In the genomic region with DNA sequence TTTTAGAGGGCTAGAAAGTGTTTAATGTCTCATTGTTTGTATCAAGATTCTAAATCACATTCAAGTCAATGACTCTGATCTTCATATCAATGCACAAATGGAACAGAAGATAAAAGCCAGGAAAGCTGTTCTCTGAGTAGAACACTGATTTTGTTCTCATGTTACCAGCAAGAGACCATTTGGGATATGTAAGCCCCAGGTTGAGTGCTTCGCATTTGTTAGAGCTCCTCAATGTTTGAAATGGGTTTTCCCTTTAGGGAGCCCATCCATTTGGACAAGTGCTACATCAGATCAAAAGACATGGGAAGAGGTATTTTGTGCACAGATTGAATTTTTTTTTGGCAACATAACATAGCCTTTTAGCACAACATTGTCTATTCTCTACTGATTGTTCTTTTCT, we compare ENCODE assay signal across 21 cellular contexts.
DNase-seq lines count a peak whose midpoint lies in the region; ATAC-seq and TF ChIP-seq lines count a peak whose summit lies in the region.
"Had no signal": no experiment of that assay in that cellular context is flagged by ENCODE, and none has a peak within 500 bp of the region (broad histone marks: within the 10 kb centered on the region; RNA-seq: fewer than 3 reads in every experiment).

No MANE protein-coding gene starts in this region.

- H3K4me1 Mint-ChIP-seq in GM23338 (peaks cover 34% of the 10 kb centered on the region), WTC11 (peaks cover 40% of the 10 kb centered on the region)

- peak; percentile 62 for ATAC-seq in GM23338
- ATAC-seq in WTC11, result peak; percentile 76
- ATAC-seq in HG02938 (IDR thresholded peaks at IDR 0.05; ENCODE audit: unreplicated experiment), result no peak
- ATAC-seq: Panc1 had no signal

- H3K36me3 Mint-ChIP-seq in GM23338 (ENCODE audit: low read depth), result 0 out of 3 replicates have a peak, but pooled peaks cover 5% of the 10 kb centered on the region
- H3K36me3 Mint-ChIP-seq in WTC11, result peaks cover 6% of the 10 kb centered on the region

- H3K4me1 ChIP-seq in GM23338 (ENCODE audit: insufficient read depth), result peaks cover 14% of the 10 kb centered on the region

- no peak overlapping the region for H2AFZ ChIP-seq in GM23338

- no peaks in the 10 kb centered on the region for H3K9me3 Mint-ChIP-seq in GM23338
- H3K9me3 Mint-ChIP-seq in WTC11, result peaks cover 18% of the 10 kb centered on the region

- H3K27ac Mint-ChIP-seq in GM23338 (no peak overlapping the region), WTC11 (no peak overlapping the region)

- no peaks in the 10 kb centered on the region for H3F3A ChIP-seq in GM23338 (replicated peaks; ENCODE audit: low read depth)

- H3K27me3 ChIP-seq in GM23338 (ENCODE audit: insufficient read depth), result no peaks in the 10 kb centered on the region

- peak; percentile 33 for DNase-seq in GM23338 (ENCODE audit: low spot score)
- peak; percentile 37 for DNase-seq in NCI-H1436 treated with DMSO at 0.1 percent for 48 hours (lab: John Stamatoyannopoulos, UW)
- DNase-seq in WTC11 (ENCODE audit: low spot score), result no peak
- DNase-seq in iPS-NIHi11 (ENCODE audit: low spot score), result peak; percentile 10
- no peak for DNase-seq in cardiac septum (ENCODE audit: low spot score)
- DNase-seq in NCI-H1105 treated with DMSO at 0.1 percent for 48 hours (lab: John Stamatoyannopoulos, UW), result no peak
- DNase-seq: 8988T, Calu3, DMS153, DND-41, H7, KBM-7, MV-4-11, NCI-H1105, NCI-H1694 treated with DMSO at 0.1 percent for 48 hours, NCI-H2081, NCI-H526 treated with DMSO at 0.1 percent for 48 hours, SHP77 had no signal

- CTCF ChIA-PET in WTC11 (lab: Charles Lee), result interaction anchor here (0.9 to 1.5 kb wide), 2 partner anchors 131 to 176 kb away, joined by 4 read pairs; no protein-coding TSS in a partner anchor

- H3K4me2 ChIP-seq in GM23338, result 0 out of 2 replicates have a peak overlapping the region, but pooled peaks have one; percentile 6

- peaks cover 1% of the 10 kb centered on the region for H3K27me3 Mint-ChIP-seq in GM23338 (ENCODE audit: insufficient read depth, low read depth, poor library complexity)
- no peaks in the 10 kb centered on the region for H3K27me3 Mint-ChIP-seq in WTC11 (ENCODE audit: low read depth)

- no peaks in the 10 kb centered on the region; the same call in 1 of the 2 replicates for H3K9me2 ChIP-seq in GM23338 (ENCODE audit: insufficient read depth)

- H3K27ac ChIP-seq in GM23338 (ENCODE audit: low read depth), result no peak overlapping the region
- H3K27ac ChIP-seq: RWPE1 had no signal

- H3K36me3 ChIP-seq in GM23338 (ENCODE audit: insufficient read depth), result no peaks in the 10 kb centered on the region

- H3K79me2 ChIP-seq in GM23338 (replicated peaks; ENCODE audit: insufficient read depth), result no peaks in the 10 kb centered on the region

- intact Hi-C loops in cardiac septum (cut with DNase I), result no loop called here

- POLR2A ChIA-PET in WTC11 (lab: Charles Lee), result no interaction called here

- H4K20me1 ChIP-seq in GM23338 (replicated peaks; ENCODE audit: insufficient read depth), result no peaks in the 10 kb centered on the region

- no peak overlapping the region for H3K4me3 ChIP-seq in GM23338

- no peak overlapping the region for H3K4me3 Mint-ChIP-seq in GM23338
- no peak overlapping the region for H3K4me3 Mint-ChIP-seq in WTC11

- no peak for TF ChIP-seq CTCF in GM23338 (conservative IDR thresholded peaks at IDR 0.05; ENCODE audit: low read depth in 2 of 2)
- no peak for TF ChIP-seq CTCF in WTC11 (IDR thresholded peaks at IDR 0.05)

TF ChIP-seq in WTC11, 78 proteins besides CTCF, POLR2A, EP300 and RAD21:
- TF ChIP-seq, protein P1, sequence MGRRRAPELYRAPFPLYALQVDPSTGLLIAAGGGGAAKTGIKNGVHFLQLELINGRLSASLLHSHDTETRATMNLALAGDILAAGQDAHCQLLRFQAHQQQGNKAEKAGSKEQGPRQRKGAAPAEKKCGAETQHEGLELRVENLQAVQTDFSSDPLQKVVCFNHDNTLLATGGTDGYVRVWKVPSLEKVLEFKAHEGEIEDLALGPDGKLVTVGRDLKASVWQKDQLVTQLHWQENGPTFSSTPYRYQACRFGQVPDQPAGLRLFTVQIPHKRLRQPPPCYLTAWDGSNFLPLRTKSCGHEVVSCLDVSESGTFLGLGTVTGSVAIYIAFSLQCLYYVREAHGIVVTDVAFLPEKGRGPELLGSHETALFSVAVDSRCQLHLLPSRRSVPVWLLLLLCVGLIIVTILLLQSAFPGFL (CRISPR knock-in tag; IDR thresholded peaks at IDR 0.05; ENCODE audit: borderline replicate concordance), result no peak
- TF ChIP-seq FOXP1 (CRISPR knock-in tag; IDR thresholded peaks at IDR 0.05; ENCODE audit: borderline replicate concordance) (no peak), ZNF138 (CRISPR knock-in tag; conservative IDR thresholded peaks at IDR 0.05) (no peak)
- TF ChIP-seq, protein P2, sequence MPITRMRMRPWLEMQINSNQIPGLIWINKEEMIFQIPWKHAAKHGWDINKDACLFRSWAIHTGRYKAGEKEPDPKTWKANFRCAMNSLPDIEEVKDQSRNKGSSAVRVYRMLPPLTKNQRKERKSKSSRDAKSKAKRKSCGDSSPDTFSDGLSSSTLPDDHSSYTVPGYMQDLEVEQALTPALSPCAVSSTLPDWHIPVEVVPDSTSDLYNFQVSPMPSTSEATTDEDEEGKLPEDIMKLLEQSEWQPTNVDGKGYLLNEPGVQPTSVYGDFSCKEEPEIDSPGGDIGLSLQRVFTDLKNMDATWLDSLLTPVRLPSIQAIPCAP (CRISPR knock-in tag; IDR thresholded peaks at IDR 0.05), result no peak

Comparison
In these comparisons a context has a peak if more than half of its experiments do, and no peak if none do; other contexts are left out.
1. DNase-seq: peak in GM23338 (single experiment), NCI-H1436 treated with DMSO at 0.1 percent for 48 hours (single experiment) and iPS-NIHi11 (single experiment); none in WTC11 (single experiment), cardiac septum (single experiment) and NCI-H1105 treated with DMSO at 0.1 percent for 48 hours (single experiment).